27 cellular contexts compared by ENCODE assay signal in the genomic region with DNA sequence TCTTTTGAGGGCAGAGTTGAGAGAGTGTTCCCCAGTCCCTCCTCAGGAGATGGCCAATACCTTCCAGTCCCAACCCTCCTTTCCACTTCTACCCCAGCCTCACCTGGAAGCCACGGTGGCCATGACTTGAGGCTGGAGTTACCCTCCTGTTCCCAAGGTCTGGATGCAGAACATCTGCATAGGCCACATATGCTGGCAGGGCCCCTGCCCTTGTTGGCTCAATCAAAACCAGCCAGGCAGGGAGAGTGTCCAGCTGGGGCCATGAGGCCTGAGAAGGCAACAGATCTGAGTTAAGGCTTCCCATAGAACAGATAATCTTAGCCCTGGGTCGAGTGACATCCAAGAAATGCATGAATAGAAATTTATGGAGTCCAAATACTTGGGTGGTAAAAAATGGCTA.
"Had no signal": no experiment of that assay in that cellular context is flagged by ENCODE, and none has a peak within 500 bp of the region (broad histone marks: within the 10 kb centered on the region; RNA-seq: fewer than 3 reads in every experiment).

No MANE protein-coding gene starts in this region.

- H3K4me3 ChIP-seq: stomach, suprapubic skin, testis, thoracic aorta, thyroid gland, tibial artery, tibial nerve, transverse colon, upper lobe of left lung, upper lobe of right lung, uterus, vagina had no signal

- H3K4me1 ChIP-seq: tibial nerve, uterus had no signal

- ATAC-seq: stimulated activated effector memory CD8-positive, alpha-beta T cell treated with anti-CD3 and anti-CD28 coated beads, Interleukin-12 subunit alpha, Interleukin-12 subunit beta, amount 100 ng/mL, for 72 hours; stimulated activated memory B cell treated with anti-CD40 and anti-IgM and Interleukin-4, amounts not matched to agents 10 μg/mL and 1 μg/mL and 100 μg/mL, for 72 hours; stimulated activated naive B cell treated with anti-CD40 and anti-IgM and Interleukin-4, amounts not matched to agents 10 μg/mL and 1 μg/mL and 100 μg/mL, for 72 hours; stimulated activated naive CD8-positive, alpha-beta T cell treated with anti-CD3 and anti-CD28 coated beads, Interleukin-15, amount 100 ng/mL, for 72 hours; stimulated activated naive CD8-positive, alpha-beta T cell treated with anti-CD3 and anti-CD28 coated beads, Interleukin-15, Interleukin-2, amounts not matched to agents 100 U/mL and 50 U/mL, for 24 hours; upper lobe of right lung had no signal

- H3K36me3 ChIP-seq: stomach, suprapubic skin, thoracic aorta, thyroid gland, tibial artery, tibial nerve, transverse colon, upper lobe of left lung, upper lobe of right lung, uterus, vagina had no signal

- H3K27ac ChIP-seq: stomach, suprapubic skin, testis, thoracic aorta, thyroid gland, tibial artery, tibial nerve, transverse colon, upper lobe of left lung, upper lobe of right lung, uterus, vagina had no signal

- H3K27ac Mint-ChIP-seq: stimulated activated effector memory CD8-positive, alpha-beta T cell treated with anti-CD3 and anti-CD28 coated beads, Interleukin-12 subunit alpha, Interleukin-12 subunit beta, amount 100 ng/mL, for 72 hours; stimulated activated memory B cell treated with anti-CD40 and anti-IgM and Interleukin-4, amounts not matched to agents 10 μg/mL and 1 μg/mL and 100 μg/mL, for 72 hours; stimulated activated naive B cell treated with anti-CD40 and anti-IgM and Interleukin-4, amounts not matched to agents 10 μg/mL and 1 μg/mL and 100 μg/mL, for 72 hours; stimulated activated naive CD8-positive, alpha-beta T cell treated with anti-CD3 and anti-CD28 coated beads, Interleukin-15, Interleukin-2, amounts not matched to agents 100 ng/mL and 50 ng/mL, for 24 hours; type B pancreatic cell had no signal

- DNase-seq: stimulated activated CD4-positive, alpha-beta T cell treated with anti-CD3 and anti-CD28 coated beads, Interleukin-2, amount 100 ng/mL, for 48 hours; stimulated activated CD4-positive, alpha-beta T cell treated with anti-CD3 and anti-CD28 coated beads, Interleukin-4, amount 100 ng/mL, for 1 hour; stimulated activated CD4-positive, alpha-beta T cell treated with anti-CD3 and anti-CD28 coated beads, Interleukin-4, amount 100 ng/mL, for 4 hours; stimulated activated CD8-positive, alpha-beta memory T cell treated with anti-CD3 and anti-CD28 coated beads, Interleukin-4, amount 100 ng/mL, for 48 hours; stimulated activated naive B cell treated with anti-CD40 and anti-IgM and Interleukin-4, amounts not matched to agents 10 μg/mL and 1 μg/mL and 100 μg/mL, for 72 hours; stimulated activated naive CD4-positive, alpha-beta T cell; stimulated activated naive CD4-positive, alpha-beta T cell treated with Interleukin-2 at 50 U/mL for 16 hours; stimulated activated naive CD8-positive, alpha-beta T cell treated with anti-CD3 and anti-CD28 coated beads, Interleukin-15, amount 100 ng/mL, for 72 hours; stimulated activated naive CD8-positive, alpha-beta T cell treated with anti-CD3 and anti-CD28 coated beads, Interleukin-15, Interleukin-2, amounts not matched to agents 100 U/mL and 50 U/mL, for 24 hours; stomach; substantia nigra; testis; thyroid gland; tibial artery; transverse colon; trophoblast cell; upper lobe of left lung; upper lobe of right lung; uterus had no signal

- H3K4me1 Mint-ChIP-seq: stimulated activated effector memory CD8-positive, alpha-beta T cell treated with anti-CD3 and anti-CD28 coated beads, Interleukin-12 subunit alpha, Interleukin-12 subunit beta, amount 100 ng/mL, for 72 hours; stimulated activated naive B cell treated with anti-CD40 and anti-IgM and Interleukin-4, amounts not matched to agents 10 μg/mL and 1 μg/mL and 100 μg/mL, for 72 hours had no signal

- H3K4me3 Mint-ChIP-seq: stimulated activated effector memory CD8-positive, alpha-beta T cell treated with anti-CD3 and anti-CD28 coated beads, Interleukin-12 subunit alpha, Interleukin-12 subunit beta, amount 100 ng/mL, for 72 hours; stimulated activated memory B cell treated with anti-CD40 and anti-IgM and Interleukin-4, amounts not matched to agents 10 μg/mL and 1 μg/mL and 100 μg/mL, for 72 hours; stimulated activated naive B cell treated with anti-CD40 and anti-IgM and Interleukin-4, amounts not matched to agents 10 μg/mL and 1 μg/mL and 100 μg/mL, for 72 hours; stimulated activated naive CD8-positive, alpha-beta T cell treated with anti-CD3 and anti-CD28 coated beads, Interleukin-15, amount 100 ng/mL, for 72 hours; stimulated activated naive CD8-positive, alpha-beta T cell treated with anti-CD3 and anti-CD28 coated beads, Interleukin-15, Interleukin-2, amounts not matched to agents 100 ng/mL and 50 ng/mL, for 24 hours; type B pancreatic cell had no signal

- H3K9me3 ChIP-seq: testis, thyroid gland, transverse colon, upper lobe of right lung, uterus, vagina had no signal

- H3K36me3 Mint-ChIP-seq: stimulated activated effector memory CD8-positive, alpha-beta T cell treated with anti-CD3 and anti-CD28 coated beads, Interleukin-12 subunit alpha, Interleukin-12 subunit beta, amount 100 ng/mL, for 72 hours; type B pancreatic cell had no signal

- H3K27me3 ChIP-seq: stomach, suprapubic skin, testis, thyroid gland, tibial artery, tibial nerve, upper lobe of left lung, upper lobe of right lung, uterus, vagina had no signal
